18 cellular contexts compared by ENCODE assay signal in the genomic region with DNA sequence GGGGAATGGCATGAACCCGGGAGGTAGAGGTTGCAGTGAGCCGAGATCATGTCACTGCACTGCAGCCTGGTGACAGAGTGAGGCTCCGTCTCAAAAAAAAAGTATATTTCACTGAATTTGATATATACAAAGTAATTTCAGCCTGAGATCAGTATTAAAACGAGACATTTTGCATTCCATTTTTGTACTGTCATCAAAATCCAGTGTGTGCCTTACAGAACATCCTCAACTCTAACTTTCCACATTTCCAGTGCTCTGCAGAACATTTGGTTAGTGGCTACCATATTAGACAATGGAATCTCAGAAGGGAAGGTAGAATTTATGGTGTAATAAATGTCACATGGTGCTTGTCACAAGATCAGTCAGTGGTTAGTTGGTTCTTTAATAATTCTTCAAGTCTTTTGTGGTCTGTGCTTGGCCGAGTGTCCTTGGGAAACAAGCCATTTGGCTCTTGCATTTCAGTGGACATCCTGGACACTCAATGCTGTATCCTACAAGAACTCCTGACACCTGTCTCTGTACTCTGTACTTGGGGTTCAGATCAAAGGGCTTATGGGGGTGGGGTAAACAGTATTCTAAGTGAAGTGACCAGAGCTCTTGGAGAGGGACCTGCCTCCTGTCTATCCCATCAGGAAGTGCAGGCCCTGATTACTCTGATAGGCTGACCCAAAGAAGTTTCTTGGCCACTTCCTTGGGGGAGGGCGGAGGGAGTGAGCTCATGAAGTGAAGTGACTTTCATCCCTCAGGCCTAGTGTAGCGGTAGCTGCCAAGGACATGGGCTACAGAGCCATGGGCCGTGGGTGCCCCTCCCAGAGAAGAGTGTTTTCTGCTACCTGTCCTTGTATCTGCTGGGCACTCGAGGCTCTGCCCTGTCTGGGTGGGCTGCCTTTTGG. TPM values are rescaled to one million over a fixed set of nuclear protein-coding genes. Genes with fewer than 3 reads are reported as not detected.
A peak's percentile ranks its signal among the peaks of the same experiment; 100 is the strongest.
DNase-seq lines count a peak whose midpoint lies in the region; ATAC-seq, FAIRE-seq and TF ChIP-seq lines count a peak whose summit lies in the region.
"Had no signal": no experiment of that assay in that cellular context is flagged by ENCODE, and none has a peak within 500 bp of the region (broad histone marks: within the 10 kb centered on the region; RNA-seq: fewer than 3 reads in every experiment).

No MANE protein-coding gene starts in this region.

- FAIRE-seq in frontal cortex (lab: Jason Lieb, UNC), result no peak

- no peak overlapping the region for H3K4me3 ChIP-seq in testis
- H3K4me3 ChIP-seq: breast epithelium, tibial artery had no signal

- no peak overlapping the region for H3K4me3 Mint-ChIP-seq in activated naive CD8-positive, alpha-beta T cell treated with anti-CD3 and anti-CD28 coated beads for 36 hours
- no peak overlapping the region for H3K4me3 Mint-ChIP-seq in activated naive CD8-positive, alpha-beta T cell treated with anti-CD3 and anti-CD28 coated beads, Interleukin-2, amount 50 U/mL, for 24 hours
- H3K4me3 Mint-ChIP-seq: T-helper 2 cell treated with Interferon-gamma antibody and Interleukin-4, amounts not matched to agents 5 μg/mL and 100 μg/mL, for 36 hours had no signal

- no peak for TF ChIP-seq POLR2A in testis (IDR thresholded peaks at IDR 0.05)

- WGBS in testis, 2 donors, result 67 to 68% methylated on average over 5 to 9 of the region's 9 CpGs

- no peaks in the 10 kb centered on the region for H3K9me3 Mint-ChIP-seq in activated naive CD8-positive, alpha-beta T cell treated with anti-CD3 and anti-CD28 coated beads for 36 hours
- H3K9me3 Mint-ChIP-seq in activated naive CD8-positive, alpha-beta T cell treated with anti-CD3 and anti-CD28 coated beads, Interleukin-2, amount 50 U/mL, for 24 hours, result no peaks in the 10 kb centered on the region
- H3K9me3 Mint-ChIP-seq: activated naive CD4-positive, alpha-beta T cell treated with anti-CD3 and anti-CD28 coated beads for 36 hours; CD8-positive, alpha-beta T cell; effector memory CD8-positive, alpha-beta T cell; T-helper 2 cell treated with Interferon-gamma antibody and Interleukin-4, amounts not matched to agents 5 μg/mL and 100 μg/mL, for 36 hours had no signal

- TF ChIP-seq CTCF in testis (IDR thresholded peaks at IDR 0.05), result no peak

- H3K27ac ChIP-seq in testis, result peak overlapping the region; percentile 75 to 94

- H3K27ac Mint-ChIP-seq in activated naive CD8-positive, alpha-beta T cell treated with anti-CD3 and anti-CD28 coated beads for 36 hours, result peak overlapping the region; percentile 54
- H3K27ac Mint-ChIP-seq in activated naive CD8-positive, alpha-beta T cell treated with anti-CD3 and anti-CD28 coated beads, Interleukin-2, amount 50 U/mL, for 24 hours, result no peak overlapping the region
- H3K27ac Mint-ChIP-seq: activated naive CD4-positive, alpha-beta T cell treated with anti-CD3 and anti-CD28 coated beads for 36 hours; CD8-positive, alpha-beta T cell; T-helper 2 cell treated with Interferon-gamma antibody and Interleukin-4, amounts not matched to agents 5 μg/mL and 100 μg/mL, for 36 hours had no signal

- H3K4me1 ChIP-seq in testis, result peaks cover 61% of the 10 kb centered on the region

- DNase-seq in activated naive CD8-positive, alpha-beta T cell treated with anti-CD3 and anti-CD28 coated beads for 36 hours, result no peak
- no peak for DNase-seq in activated naive CD8-positive, alpha-beta T cell treated with anti-CD3 and anti-CD28 coated beads, Interleukin-2, amount 50 U/mL, for 24 hours
- DNase-seq in amniotic epithelial cell (ENCODE audit: low read depth), result peak; percentile 41
- peak; percentile 59 for DNase-seq in kidney tubule cell (ENCODE audit: low spot score)
- DNase-seq in testis, result peak; percentile 43
- DNase-seq in frontal cortex (ENCODE audit: low spot score in 2 of 2), result no peak
- DNase-seq in posterior cingulate gyrus, result no peak
- DNase-seq in NCI-H1417 (lab: John Stamatoyannopoulos, UW), result no peak
- DNase-seq: 8988T; activated CD4-positive, CD25-positive, alpha-beta regulatory T cell treated with anti-CD3 and anti-CD28 coated beads, Interleukin-2, amount 50 U/mL, for 72 hours; activated naive CD4-positive, alpha-beta T cell treated with anti-CD3 and anti-CD28 coated beads for 36 hours; CD8-positive, alpha-beta T cell; effector memory CD8-positive, alpha-beta T cell; NCI-H1417 treated with DMSO at 0.1 percent for 48 hours; SHP77 treated with DMSO at 0.1 percent for 48 hours; tibial artery had no signal

- H3K4me1 Mint-ChIP-seq in activated naive CD8-positive, alpha-beta T cell treated with anti-CD3 and anti-CD28 coated beads for 36 hours, result peaks cover 19% of the 10 kb centered on the region
- H3K4me1 Mint-ChIP-seq in activated naive CD8-positive, alpha-beta T cell treated with anti-CD3 and anti-CD28 coated beads, Interleukin-2, amount 50 U/mL, for 24 hours, result peaks cover 12% of the 10 kb centered on the region

- no peaks in the 10 kb centered on the region for H3K27me3 Mint-ChIP-seq in activated naive CD8-positive, alpha-beta T cell treated with anti-CD3 and anti-CD28 coated beads for 36 hours
- H3K27me3 Mint-ChIP-seq in activated naive CD8-positive, alpha-beta T cell treated with anti-CD3 and anti-CD28 coated beads, Interleukin-2, amount 50 U/mL, for 24 hours, result peaks cover 8% of the 10 kb centered on the region

- H3K9me3 ChIP-seq in testis, result no peaks in the 10 kb centered on the region
- H3K9me3 ChIP-seq: breast epithelium, tibial artery had no signal

- intact Hi-C loops in testis (cut with DNase I; ENCODE audit: low total_unique reads), result no loop called here
- intact Hi-C loops in posterior cingulate gyrus (cut with DNase I), result loop anchor here (5.0 to 10.0 kb wide), 2 partner anchors 35 to 293 kb away; a partner anchor contains a TSS

- no peak for ATAC-seq in activated naive CD8-positive, alpha-beta T cell treated with anti-CD3 and anti-CD28 coated beads, Interleukin-2, amount 50 U/mL, for 24 hours
- ATAC-seq: CD8-positive, alpha-beta T cell; effector memory CD8-positive, alpha-beta T cell had no signal

- no peaks in the 10 kb centered on the region for H3K27me3 ChIP-seq in testis
- H3K27me3 ChIP-seq: breast epithelium, tibial artery had no signal

- no peaks in the 10 kb centered on the region for H3K36me3 ChIP-seq in testis (ENCODE audit: low read depth, missing control alignments)
- H3K36me3 ChIP-seq: breast epithelium, tibial artery had no signal

- H3K36me3 Mint-ChIP-seq in activated naive CD8-positive, alpha-beta T cell treated with anti-CD3 and anti-CD28 coated beads for 36 hours, result no peaks in the 10 kb centered on the region
- H3K36me3 Mint-ChIP-seq in activated naive CD8-positive, alpha-beta T cell treated with anti-CD3 and anti-CD28 coated beads, Interleukin-2, amount 50 U/mL, for 24 hours (ENCODE audit: low read depth), result no peaks in the 10 kb centered on the region

RNA-seq across cellular contexts. Expression of a gene that starts 3.7 kb away (rescaled TPM):
- 1 to 10 TPM; 4.3 to 5.1 TPM for total RNA-seq in activated naive CD8-positive, alpha-beta T cell treated with anti-CD3 and anti-CD28 coated beads for 36 hours
- total RNA-seq in testis (10 to 100 TPM; 22.9 to 24.2 TPM), frontal cortex (44.0 TPM)
- polyA plus RNA-seq in testis (ENCODE audit: insufficient read depth, low read depth, low replicate concordance), result 7.3 TPM

RNA-seq across cellular contexts. Expression of a gene that starts 38.8 kb away (rescaled TPM):
- 10 to 100 TPM; 16.8 to 21.7 TPM for total RNA-seq in activated naive CD8-positive, alpha-beta T cell treated with anti-CD3 and anti-CD28 coated beads for 36 hours
- total RNA-seq in testis (10 to 100 TPM; 15.7 to 17.3 TPM), frontal cortex (13.5 TPM)
- polyA plus RNA-seq in testis (ENCODE audit: insufficient read depth, low read depth, low replicate concordance), result 14.8 TPM

Comparison
In these comparisons a context has a peak if more than half of its experiments do, and no peak if none do; other contexts are left out.
1. DNase-seq: peak in amniotic epithelial cell (single experiment), kidney tubule cell (single experiment) and testis (single experiment); none in activated naive CD8-positive, alpha-beta T cell treated with anti-CD3 and anti-CD28 coated beads for 36 hours (single experiment), activated naive CD8-positive, alpha-beta T cell treated with anti-CD3 and anti-CD28 coated beads, Interleukin-2, amount 50 U/mL, for 24 hours (single experiment), frontal cortex (0 of 2), posterior cingulate gyrus (0 of 10) and NCI-H1417 (0 of 3).